In genomic region chr20:46975976-46976375, GRCh38 we compare ENCODE assay signal across 29 cellular contexts.
"Had no signal": no experiment of that assay in that cellular context is flagged by ENCODE, and none has a peak within 500 bp of the region (broad histone marks: within the 10 kb centered on the region; RNA-seq: fewer than 3 reads in every experiment).

No MANE protein-coding gene starts in this region.

- DNase-seq: activated CD4-positive, alpha-beta memory T cell treated with anti-CD3 and anti-CD28 coated beads for 36 hours; activated CD4-positive, alpha-beta T cell treated with anti-CD3 and anti-CD28 coated beads for 36 hours; activated CD4-positive, alpha-beta T cell treated with anti-CD3 and anti-CD28 coated beads, Interleukin-2, amount 10 ng/mL, durations not matched to agents 24 days and 14 days; activated CD4-positive, CD25-positive, alpha-beta regulatory T cell; activated CD4-positive, CD25-positive, alpha-beta regulatory T cell treated with anti-CD3 and anti-CD28 coated beads, Interleukin-2, amount 50 U/mL, for 72 hours; activated CD8-positive, alpha-beta memory T cell treated with anti-CD3 and anti-CD28 coated beads, Interleukin-2, amount 10 ng/mL, durations not matched to agents 7 days and 5 days; activated CD8-positive, alpha-beta memory T cell treated with anti-CD3 and anti-CD28 coated beads, Interleukin-2, amount 50 U/mL, for 4 hours; activated CD8-positive, alpha-beta T cell treated with anti-CD3 and anti-CD28 coated beads, Interleukin-2, amount 10 ng/mL, durations not matched to agents 7 days and 5 days; activated gamma-delta T cell treated with Interleukin-2 at 50 U/mL for 16 hours; activated naive CD4-positive, alpha-beta T cell treated with anti-CD3 and anti-CD28 coated beads, Interleukin-2, amount 50 U/mL, for 16 hours; activated naive CD4-positive, alpha-beta T cell treated with Interleukin-2 at 50 U/mL for 16 hours; activated T-cell treated with anti-CD3 and anti-CD28 coated beads, Interleukin-2, amount 50 U/mL, for 1 hour; activated T-cell treated with anti-CD3 and anti-CD28 coated beads, Interleukin-2, amount 50 U/mL, for 48 hours; amniotic stem cell; anterior cingulate cortex; brain microvascular endothelial cell; caudate nucleus; cortex of kidney; dermis blood vessel endothelial cell; effector CD4-positive, alpha-beta T cell; effector memory CD8-positive, alpha-beta T cell; erythroblast; foreskin melanocyte; head of caudate nucleus; T-helper 1 cell; T-helper 17 cell; T1000 had no signal

- H3K4me3 ChIP-seq: esophagus muscularis mucosa, gastroesophageal sphincter had no signal

- H3K4me1 ChIP-seq: esophagus muscularis mucosa, gastroesophageal sphincter had no signal

- H3K27ac ChIP-seq: brain microvascular endothelial cell, esophagus muscularis mucosa, gastroesophageal sphincter had no signal

- H3K9me3 ChIP-seq: esophagus muscularis mucosa, gastroesophageal sphincter had no signal

- H3K36me3 ChIP-seq: brain microvascular endothelial cell, esophagus muscularis mucosa, gastroesophageal sphincter had no signal
